ENCODE assay signal across 8 cellular contexts in the genomic region with DNA sequence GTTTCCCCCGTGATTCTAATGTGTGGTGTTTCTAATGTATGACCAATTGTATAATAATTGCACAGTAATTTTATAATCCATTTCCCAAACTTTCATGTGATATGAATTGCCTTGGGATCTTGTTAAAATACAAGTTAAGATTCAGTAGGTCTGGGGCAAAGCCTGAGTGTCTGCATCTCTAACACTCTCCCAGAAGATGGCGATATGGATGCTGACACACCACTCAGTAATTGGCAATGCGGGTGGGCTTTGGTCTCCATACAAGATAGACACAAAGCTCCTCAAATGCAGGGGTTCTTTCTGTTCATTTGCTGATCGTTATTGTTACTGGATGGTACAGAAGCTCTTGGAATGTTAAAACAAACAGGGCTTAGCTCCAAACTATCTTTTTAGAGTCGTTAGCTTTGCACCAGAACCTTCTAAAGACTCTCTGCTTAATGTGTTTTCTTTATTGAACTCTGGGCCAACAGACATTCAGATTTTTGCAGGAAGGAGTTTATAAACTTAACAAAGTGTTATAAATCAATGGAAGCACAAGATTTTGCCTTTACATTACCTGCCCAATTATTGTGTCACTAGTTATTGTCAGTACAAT. TPM values are rescaled to one million over a fixed set of nuclear protein-coding genes. Genes with fewer than 3 reads are reported as not detected.
DNase-seq lines count a peak whose midpoint lies in the region; ATAC-seq and TF ChIP-seq lines count a peak whose summit lies in the region.

No MANE protein-coding gene starts in this region.

- peak; percentile 74 for TF ChIP-seq CTCF in DOHH2 (IDR thresholded peaks at IDR 0.05; ENCODE audit: low read depth, low read length, poor library complexity, severe bottlenecking)
- TF ChIP-seq CTCF in left lung (IDR thresholded peaks at IDR 0.05), result peak in 1 of 2 donors; percentile 12
- no peak for TF ChIP-seq CTCF in adrenal gland (IDR thresholded peaks at IDR 0.05)
- TF ChIP-seq CTCF in psoas muscle (IDR thresholded peaks at IDR 0.05), result no peak

- no peaks in the 10 kb centered on the region for H4K20me1 ChIP-seq in DOHH2 (ENCODE audit: control insufficient read depth, insufficient read depth, low read depth, low read length)

- H3F3A ChIP-seq in DOHH2 (ENCODE audit: control insufficient read depth, insufficient read depth), result no peaks in the 10 kb centered on the region

- H3K9me3 ChIP-seq in DOHH2 (ENCODE audit: control insufficient read depth, insufficient read depth, low read length) (no peaks in the 10 kb centered on the region), left lung (no peaks in the 10 kb centered on the region), adrenal gland (replicated peaks in 1 of 3) (no peaks in the 10 kb centered on the region), psoas muscle (no peaks in the 10 kb centered on the region)

- no peak for TF ChIP-seq POLR2A in adrenal gland (IDR thresholded peaks at IDR 0.05)

- no peaks in the 10 kb centered on the region for H3K79me2 ChIP-seq in DOHH2 (ENCODE audit: control insufficient read depth, low read length)

- H3K27ac ChIP-seq in DOHH2 (ENCODE audit: low read depth, low read length), result no peak overlapping the region
- H3K27ac ChIP-seq in left lung, result no peak overlapping the region
- H3K27ac ChIP-seq in adrenal gland, result no peak overlapping the region
- no peak overlapping the region for H3K27ac ChIP-seq in psoas muscle

- peak; percentile 45 for ATAC-seq in HG02763 (IDR thresholded peaks at IDR 0.05; ENCODE audit: unreplicated experiment)
- peak; percentile 47 for ATAC-seq in left lung
- no peak for ATAC-seq in GM19455 (IDR thresholded peaks at IDR 0.05; ENCODE audit: unreplicated experiment)
- no peak for ATAC-seq in psoas muscle

- H3K9me2 ChIP-seq in DOHH2 (replicated peaks; ENCODE audit: control insufficient read depth, low read length), result no peaks in the 10 kb centered on the region

- H3K4me3 ChIP-seq in DOHH2 (ENCODE audit: low read length), result no peak overlapping the region
- no peak overlapping the region for H3K4me3 ChIP-seq in left lung
- H3K4me3 ChIP-seq in adrenal gland, result no peak overlapping the region
- H3K4me3 ChIP-seq in psoas muscle, result no peak overlapping the region

- H3K36me3 ChIP-seq in DOHH2 (ENCODE audit: control insufficient read depth, low read length), result no peaks in the 10 kb centered on the region
- H3K36me3 ChIP-seq in left lung, result no peaks in the 10 kb centered on the region
- no peaks in the 10 kb centered on the region for H3K36me3 ChIP-seq in adrenal gland (replicated peaks in 1 of 2)
- no peaks in the 10 kb centered on the region for H3K36me3 ChIP-seq in psoas muscle (ENCODE audit: insufficient read depth in 1 of 2, low read depth in 1 of 2)

- 21 to 28% (median 26%) methylated on average over 5 of the region's 5 CpGs for WGBS in adrenal gland, 4 donors
- WGBS in psoas muscle, 3 donors, result 23 to 32% (median 29%) methylated on average over 5 of the region's 5 CpGs

- H3K27me3 ChIP-seq in DOHH2 (ENCODE audit: control insufficient read depth, low read length) (no peaks in the 10 kb centered on the region), left lung (peaks cover 0 to 5% of the 10 kb centered on the region in 2 donors), adrenal gland (peaks cover 5% of the 10 kb centered on the region), psoas muscle (ENCODE audit: insufficient read depth in 3 of 3, low read length in 2 of 3) (no peaks in the 10 kb centered on the region)

- intact Hi-C loops in left lung (cut with DNase I), result no loop called here
- intact Hi-C loops in adrenal gland (cut with DNase I), result loop anchor here in 1 of 2 donors (10.0 kb wide), 1 partner anchor 868 kb away; no protein-coding TSS in a partner anchor
- intact Hi-C loops in psoas muscle (cut with DNase I), result no loop called here

- DNase-seq in SKM-1 treated with dmso at 0.1 percent for 144 hours (lab: John Stamatoyannopoulos, UW; ENCODE audit: unreplicated experiment) (peak; percentile 5), left lung (no peak), germinal center (ENCODE audit: low spot score) (no peak), adrenal gland (no peak), psoas muscle (no peak)

- no peak overlapping the region for H3K4me2 ChIP-seq in DOHH2 (ENCODE audit: low read length)

- no peaks in the 10 kb centered on the region for H3K4me1 ChIP-seq in DOHH2 (ENCODE audit: control insufficient read depth, low read length)
- no peaks in the 10 kb centered on the region for H3K4me1 ChIP-seq in left lung
- no peaks in the 10 kb centered on the region for H3K4me1 ChIP-seq in adrenal gland (replicated peaks in 1 of 2)
- no peaks in the 10 kb centered on the region for H3K4me1 ChIP-seq in psoas muscle

RNA-seq across cellular contexts. Expression of a gene that starts 45.4 kb away (rescaled TPM):
- total RNA-seq in left lung (under 1 TPM; 0.31 to 0.67 TPM), adrenal gland (1 to 10 TPM in 4 of 8 donors, under 1 TPM in 4; 0.28 to 3.9 (median 1.3) TPM), psoas muscle (not detected)
- polyA plus RNA-seq in adrenal gland (under 1 TPM; 0.10 to 0.66 (median 0.24) TPM), psoas muscle (under 1 TPM in 1 of 3 donors, not detected in 2; 0.01 TPM)

Comparison
In these comparisons a context has a peak if more than half of its experiments do, and no peak if none do; other contexts are left out.
1. ATAC-seq: peak in HG02763 (single experiment) and left lung (single experiment); none in GM19455 (single experiment) and psoas muscle (0 of 4).